In genomic region chr17:40073454-40074174, GRCh38 we compare ENCODE assay signal across 7 cellular contexts. TPM values are rescaled to one million over a fixed set of nuclear protein-coding genes. Genes with fewer than 3 reads are reported as not detected.
DNase-seq lines count a peak whose midpoint lies in the region; ATAC-seq lines count a peak whose summit lies in the region.
"Had no signal": no experiment of that assay in that cellular context is flagged by ENCODE, and none has a peak within 500 bp of the region (broad histone marks: within the 10 kb centered on the region; RNA-seq: fewer than 3 reads in every experiment).

No MANE protein-coding gene starts in this region.

- H3K4me1 ChIP-seq in stomach smooth muscle (ENCODE audit: control insufficient read depth, insufficient read depth, low read length), result peaks cover 86% of the 10 kb centered on the region

- peak overlapping the region in 1 of 2 donors; percentile 36 for H3K9ac ChIP-seq in stomach smooth muscle (ENCODE audit: low read length in 2 of 2)

- H3K4me3 ChIP-seq in stomach smooth muscle (ENCODE audit: low read length in 2 of 2), result peak overlapping the region in 1 of 2 donors; percentile 29

- peak overlapping the region; percentile 47 for H3K27ac Mint-ChIP-seq in T-helper 17 cell

- no peak overlapping the region for H3K4me3 Mint-ChIP-seq in T-helper 17 cell

- H3K27ac ChIP-seq in stomach smooth muscle (ENCODE audit: low read length), result peak overlapping the region; percentile 93

- no peak for DNase-seq in T-helper 17 cell
- DNase-seq in foreskin melanocyte, result peak; percentile 57
- no peak for DNase-seq in stimulated activated CD8-positive, alpha-beta memory T cell treated with anti-CD3 and anti-CD28 coated beads, Interleukin-4, amount 100 ng/mL, for 48 hours
- DNase-seq: activated CD4-positive, CD25-positive, alpha-beta regulatory T cell treated with anti-CD3 and anti-CD28 coated beads, Interleukin-2, amount 50 U/mL, for 72 hours; stimulated activated naive CD4-positive, alpha-beta T cell treated with Interleukin-2 at 50 U/mL for 16 hours had no signal

- peaks cover 11 to 22% of the 10 kb centered on the region in 2 donors for H3K36me3 ChIP-seq in stomach smooth muscle (ENCODE audit: control insufficient read depth in 2 of 2, insufficient read depth in 2 of 2, low read length in 2 of 2)

- no peaks in the 10 kb centered on the region for H3K27me3 ChIP-seq in stomach smooth muscle (ENCODE audit: control insufficient read depth in 1 of 2, insufficient read depth in 2 of 2, low read length in 2 of 2)

- H3K9me3 ChIP-seq in T-helper 17 cell (ENCODE audit: control insufficient read depth, low read length, poor library complexity, severe bottlenecking), result no peaks in the 10 kb centered on the region
- H3K9me3 ChIP-seq in stomach smooth muscle (ENCODE audit: control insufficient read depth in 2 of 2, low read length in 2 of 2), result no peaks in the 10 kb centered on the region

- H3K27me3 Mint-ChIP-seq in T-helper 17 cell, result no peaks in the 10 kb centered on the region

- H3K4me1 Mint-ChIP-seq in T-helper 17 cell, result peaks cover 41% of the 10 kb centered on the region

- no peak for ATAC-seq in T-helper 17 cell
- ATAC-seq in HG02840 (IDR thresholded peaks at IDR 0.05; ENCODE audit: low FRiP score, unreplicated experiment), result no peak

- H3K36me3 Mint-ChIP-seq in T-helper 17 cell (ENCODE audit: low read depth), result peaks cover 4% of the 10 kb centered on the region

RNA-seq across cellular contexts. Expression of gene THRA, which starts 10.8 kb away (rescaled TPM):
- total RNA-seq in T-helper 17 cell, result 10 to 100 TPM; 29.8 to 32.2 TPM

RNA-seq across cellular contexts. Expression of gene MED24, which starts 19.4 kb away (rescaled TPM):
- 10 to 100 TPM; 73.7 to 77.5 TPM for total RNA-seq in T-helper 17 cell

RNA-seq across cellular contexts. Expression of gene NR1D1, which starts 26.8 kb away (rescaled TPM):
- total RNA-seq in T-helper 17 cell, result 100 to 1,000 TPM; 102 to 145 TPM

RNA-seq across cellular contexts. Expression of gene MSL1, which starts 48.2 kb away (rescaled TPM):
- total RNA-seq in T-helper 17 cell, result 100 to 1,000 TPM; 101 to 106 TPM

RNA-seq across cellular contexts. Expression of gene CSF3, which starts 58.4 kb away (rescaled TPM):
- total RNA-seq in T-helper 17 cell, result not detected
